8 cellular contexts compared by ENCODE assay signal in the genomic region with DNA sequence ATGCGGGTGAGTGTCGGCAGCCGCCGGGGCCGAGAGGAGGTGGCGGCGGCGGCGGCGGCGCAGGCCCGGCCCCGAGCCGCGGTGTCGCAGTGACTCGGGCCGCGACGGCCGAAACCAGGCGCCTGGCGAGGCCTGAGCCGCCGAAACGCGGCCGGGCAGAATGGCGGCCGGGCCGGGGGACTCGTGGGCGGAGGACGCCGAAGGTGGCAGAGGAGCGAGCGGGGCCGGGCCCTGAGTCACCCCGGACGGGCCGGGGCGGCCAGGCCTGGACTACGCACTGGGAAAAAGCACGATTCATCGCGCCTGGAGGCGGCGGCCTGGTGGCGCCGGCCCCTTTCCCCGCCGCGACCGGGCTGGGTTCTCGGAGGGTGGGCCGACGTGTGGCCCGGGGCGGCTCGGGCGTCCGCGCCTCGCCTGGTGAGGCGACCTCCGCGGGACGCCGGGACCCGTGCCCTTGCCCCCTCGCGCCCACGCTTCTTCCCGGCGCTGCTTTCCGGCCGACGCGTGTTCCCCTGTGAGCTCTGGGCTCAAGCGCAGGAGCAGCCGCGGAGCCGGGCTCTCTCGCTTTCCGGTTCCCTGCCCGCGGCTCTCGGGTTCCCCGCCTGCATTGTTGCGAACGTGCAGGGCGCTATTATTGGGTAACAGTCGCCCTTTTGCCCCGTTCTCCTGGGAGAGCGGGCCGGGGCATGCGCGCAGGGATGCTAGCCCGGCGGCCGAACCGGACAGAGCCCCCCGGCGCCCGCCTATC. TPM values are rescaled to one million over a fixed set of nuclear protein-coding genes. Genes with fewer than 3 reads are reported as not detected.
A peak's percentile ranks its signal among the peaks of the same experiment; 100 is the strongest.
DNase-seq lines count a peak whose midpoint lies in the region; ATAC-seq, FAIRE-seq and TF ChIP-seq lines count a peak whose summit lies in the region.

No MANE protein-coding gene starts in this region.

- peaks cover 45% of the 10 kb centered on the region for H4K20me1 ChIP-seq in astrocyte (ENCODE audit: insufficient read depth, low read length)

- H3K4me3 ChIP-seq in astrocyte (ENCODE audit: insufficient read depth, low read depth, low read length) (peak overlapping the region; percentile 75), iPS-15b (ENCODE audit: low read depth, low read length) (peak overlapping the region; percentile 87), skin epidermis (peak overlapping the region; percentile 65 to 94 (median 87))

- no peak for TF ChIP-seq CTCF in Calu3 (IDR thresholded peaks at IDR 0.05; ENCODE audit: unreplicated experiment)
- no peak for TF ChIP-seq CTCF in astrocyte (IDR thresholded peaks at IDR 0.05; ENCODE audit: insufficient read depth, low read depth, low read length)

- peaks cover 24% of the 10 kb centered on the region for H3K4me1 ChIP-seq in astrocyte (ENCODE audit: insufficient read depth, low read length)
- H3K4me1 ChIP-seq in iPS-15b (ENCODE audit: control insufficient read depth, insufficient read depth, low read length) = peaks cover 24% of the 10 kb centered on the region

- peak overlapping the region; percentile 52 for H2AFZ ChIP-seq in astrocyte (ENCODE audit: low read depth, low read length)

- no peaks in the 10 kb centered on the region for H3K36me3 ChIP-seq in astrocyte (ENCODE audit: insufficient read depth, low read length)
- H3K36me3 ChIP-seq in iPS-15b (ENCODE audit: control insufficient read depth, insufficient read depth, low read length) = no peaks in the 10 kb centered on the region

- H3K9me3 Mint-ChIP-seq in Calu3 (ENCODE audit: low read depth, unreplicated experiment) = no peaks in the 10 kb centered on the region
- no peaks in the 10 kb centered on the region for H3K9me3 Mint-ChIP-seq in astrocyte (ENCODE audit: unreplicated experiment)

- DNase-seq in Calu3 = peak; percentile 59
- peak; percentile 10 for DNase-seq in T follicular helper cell (ENCODE audit: low read depth)
- peak; percentile 38 for DNase-seq in astrocyte (ENCODE audit: low read depth)
- no peak for DNase-seq in NCI-H2107 (lab: John Stamatoyannopoulos, UW)

- H3K9me3 ChIP-seq in astrocyte (ENCODE audit: insufficient read depth, low read depth, low read length) (no peaks in the 10 kb centered on the region), iPS-15b (ENCODE audit: control insufficient read depth, insufficient read depth, low read length) (no peaks in the 10 kb centered on the region)

- H3K4me3 Mint-ChIP-seq in Calu3 (ENCODE audit: low read depth, unreplicated experiment) (peak overlapping the region; percentile 79), astrocyte (ENCODE audit: unreplicated experiment) (peak overlapping the region; percentile 81)

- intact Hi-C loops in Calu3 (cut with micrococcal nuclease; ENCODE audit: unreplicated experiment) = no loop called here

- BruUV-seq in Calu3 (replicated peaks; lab: Mats Ljungman, UMichigan) = no TSS peak

- peak overlapping the region; percentile 86 for H3K27ac ChIP-seq in astrocyte (ENCODE audit: low read depth, low read length)
- H3K27ac ChIP-seq in skin epidermis = peak overlapping the region; percentile 90 to 100 (median 98)

- peaks cover 53% of the 10 kb centered on the region for H3K79me2 ChIP-seq in astrocyte (ENCODE audit: insufficient read depth, low read length)

- no peak for FAIRE-seq in astrocyte (lab: Jason Lieb, UNC)

- H3K4me2 ChIP-seq in astrocyte (ENCODE audit: low read length) = peak overlapping the region; percentile 89

- H3K27ac Mint-ChIP-seq in Calu3 (ENCODE audit: unreplicated experiment) (peak overlapping the region; percentile 90), astrocyte (ENCODE audit: unreplicated experiment) (peak overlapping the region; percentile 55)

- H3K9ac ChIP-seq in astrocyte (ENCODE audit: low read length) (peak overlapping the region; percentile 90), iPS-15b (ENCODE audit: low read depth, low read length) (peak overlapping the region; percentile 89)

- ATAC-seq in GM19372 (IDR thresholded peaks at IDR 0.05; ENCODE audit: low read depth, unreplicated experiment) (peak; percentile 39), HG03442 (IDR thresholded peaks at IDR 0.05; ENCODE audit: unreplicated experiment) (peak; percentile 33)

- CTCF ChIA-PET in Calu3 (lab: Charles Lee) = interaction anchor here (1.1 kb wide), 1 partner anchor 115 kb away, joined by 8 read pairs; no protein-coding TSS in a partner anchor

- H3K36me3 Mint-ChIP-seq in Calu3 (ENCODE audit: insufficient read depth, unreplicated experiment) (peaks cover 39% of the 10 kb centered on the region), astrocyte (ENCODE audit: low read depth, unreplicated experiment) (no peaks in the 10 kb centered on the region)

- H3K4me1 Mint-ChIP-seq in Calu3 (ENCODE audit: low read depth, unreplicated experiment) (peaks cover 49% of the 10 kb centered on the region), astrocyte (ENCODE audit: low read depth, unreplicated experiment) (peaks cover 30% of the 10 kb centered on the region)

- no peaks in the 10 kb centered on the region for H3K27me3 ChIP-seq in astrocyte (ENCODE audit: insufficient read depth, low read length)
- no peaks in the 10 kb centered on the region for H3K27me3 ChIP-seq in iPS-15b (ENCODE audit: control insufficient read depth, insufficient read depth, low read length)

- H3K27me3 Mint-ChIP-seq in Calu3 (ENCODE audit: unreplicated experiment) = no peaks in the 10 kb centered on the region
- H3K27me3 Mint-ChIP-seq in astrocyte (ENCODE audit: low read depth, unreplicated experiment) = no peaks in the 10 kb centered on the region

RNA-seq across cellular contexts. Expression of a gene that starts 0.5 kb away (rescaled TPM):
- total RNA-seq in Calu3 (2022) (37.8 and 39.4 TPM in 2 replicates), astrocyte (56.3 and 60.2 TPM in 2 replicates)
